ENCODE assay signal across 7 cellular contexts in the genomic region with DNA sequence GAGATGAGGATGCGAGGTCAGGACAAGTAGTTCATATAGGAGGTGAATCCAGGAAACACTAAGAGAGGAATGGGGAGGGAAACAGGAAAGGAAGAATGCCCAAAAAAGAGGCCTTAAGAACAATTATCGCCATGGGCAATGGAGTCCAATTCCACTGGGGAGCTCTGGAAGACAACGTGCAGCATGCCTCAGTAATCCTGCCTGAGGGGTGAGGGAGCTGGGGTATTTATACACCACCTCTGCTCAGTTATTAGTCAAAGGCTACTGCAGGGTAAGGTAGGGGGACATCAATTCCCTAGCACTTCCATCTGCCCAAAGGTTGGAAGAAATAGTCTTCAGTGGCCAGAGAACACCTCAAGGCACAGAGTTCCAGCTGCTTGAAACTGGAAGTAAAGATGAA.
"Had no signal": no experiment of that assay in that cellular context is flagged by ENCODE, and none has a peak within 500 bp of the region (broad histone marks: within the 10 kb centered on the region; RNA-seq: fewer than 3 reads in every experiment).

No MANE protein-coding gene starts in this region.

- H3K36me3 ChIP-seq: HAP-1 had no signal

- H3K9ac ChIP-seq: GM23248 had no signal

- H3K4me3 ChIP-seq: GM23248, HAP-1, K562 had no signal

- DNase-seq: GM23248, GOT3, H7, IMR-90, KG1 had no signal

- H3K27ac ChIP-seq: GM23248 had no signal

- H3K9me3 ChIP-seq: HAP-1 had no signal

- H2AFZ ChIP-seq: GM23248 had no signal
